In the genomic region with DNA sequence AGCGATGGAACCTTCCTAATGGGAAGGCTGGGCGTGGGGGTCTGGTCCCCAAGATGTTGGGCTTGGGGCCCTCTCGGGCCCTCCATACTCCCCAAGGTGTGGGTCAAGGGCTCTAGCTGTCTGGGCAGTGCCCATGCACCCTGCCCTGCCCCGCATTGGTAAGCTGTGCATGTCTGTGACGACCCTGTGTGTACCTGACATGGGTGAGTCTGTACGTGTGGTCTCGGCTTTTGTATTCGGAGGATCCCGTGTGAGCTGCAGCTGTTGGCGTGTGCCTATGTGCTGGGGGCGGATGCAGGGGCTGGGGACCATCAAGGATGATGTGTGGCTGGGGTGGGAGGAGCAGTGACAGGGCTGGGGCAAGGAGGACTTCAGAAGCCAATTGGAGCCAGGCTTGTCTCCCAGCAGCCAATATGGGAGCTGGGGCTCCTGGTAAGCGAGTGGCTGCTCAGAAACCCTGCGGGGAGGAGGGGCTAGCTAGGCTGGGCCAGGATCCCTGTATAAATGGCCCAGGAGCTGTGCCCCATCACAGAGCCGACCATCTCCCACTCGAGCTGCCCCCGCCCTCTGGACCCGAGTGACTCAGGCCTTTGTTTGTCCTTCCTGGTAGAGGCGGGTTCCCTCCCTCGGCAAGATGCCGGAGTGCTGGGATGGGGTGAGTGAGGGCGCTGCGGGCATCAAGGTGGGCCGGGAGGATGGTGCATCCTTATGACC, we compare ENCODE assay signal across 8 cellular contexts. TPM values are rescaled to one million over a fixed set of nuclear protein-coding genes. Genes with fewer than 3 reads are reported as not detected.
DNase-seq lines count a peak whose midpoint lies in the region; ATAC-seq and TF ChIP-seq lines count a peak whose summit lies in the region.

Gene NDRG4 (plus strand): TSS at position 529 of the 714 bp plus-strand sequence. CDS start 106 bp downstream, at position 635.

- peaks cover 10% of the 10 kb centered on the region for H3F3A ChIP-seq in SK-N-SH (replicated peaks; ENCODE audit: insufficient read depth)

- CTCF ChIA-PET in SK-N-SH (lab: Yijun Ruan, JAX): interaction anchor here (0.9 to 3.7 kb wide), 8 partner anchors 11 to 163 kb away, joined by 3 to 32 read pairs (median 5); no protein-coding TSS in a partner anchor

- H3K27me3 ChIP-seq in BLaER1 treated with 17β-estradiol and CSF1 and Interleukin-3, amounts not matched to agents 10 nM and 100 nM: peaks cover 24 to 37% (median 31%) of the 10 kb centered on the region in 11 experiments
- H3K27me3 ChIP-seq in SK-N-SH (ENCODE audit: insufficient read depth) (no peaks in the 10 kb centered on the region), colonic mucosa (peaks cover 21% of the 10 kb centered on the region)

- TF ChIP-seq EP300 in SK-N-SH (IDR thresholded peaks at IDR 0.05; ENCODE audit: borderline replicate concordance in 1 of 2, low read depth in 1 of 2, low read length in 1 of 2): no peak

- no peaks in the 10 kb centered on the region for H3K36me3 ChIP-seq in BLaER1 treated with 17β-estradiol and CSF1 and Interleukin-3, amounts not matched to agents 10 nM and 100 nM
- peaks cover 0 to 11% of the 10 kb centered on the region in 2 experiments for H3K36me3 ChIP-seq in SK-N-SH (replicated peaks in 1 of 2; ENCODE audit: control insufficient read depth in 1 of 2, insufficient read depth in 2 of 2, low read length in 1 of 2)
- no peaks in the 10 kb centered on the region for H3K36me3 ChIP-seq in colonic mucosa

- peaks cover 0 to 14% (median 0%) of the 10 kb centered on the region in 11 experiments; a peak in 5 of 22 replicates for H4K20me1 ChIP-seq in BLaER1 treated with 17β-estradiol and CSF1 and Interleukin-3, amounts not matched to agents 10 nM and 100 nM
- H4K20me1 ChIP-seq in SK-N-SH (ENCODE audit: insufficient read depth): no peaks in the 10 kb centered on the region

- peak within 1 kb of the TSS in 6 of 10 experiments; percentile 37 to 63 (median 51); a peak in 9 of 20 replicates for H3K4me3 ChIP-seq in BLaER1 treated with 17β-estradiol and CSF1 and Interleukin-3, amounts not matched to agents 10 nM and 100 nM
- H3K4me3 ChIP-seq in Jurkat, Clone E6-1 (ENCODE audit: low read length): no peak within 1 kb of the TSS
- H3K4me3 ChIP-seq in SK-N-SH (ENCODE audit: low read depth in 2 of 2, low read length in 1 of 2) (peak within 1 kb of the TSS; percentile 67 to 76), colonic mucosa (peak within 1 kb of the TSS; percentile 30)

- TF ChIP-seq CTCF in SK-N-SH (IDR thresholded peaks at IDR 0.05) (no peak), colonic mucosa (IDR thresholded peaks at IDR 0.05) (no peak)

- H2AFZ ChIP-seq in SK-N-SH (ENCODE audit: low read depth): peak within 1 kb of the TSS; percentile 78; the same call in 1 of the 2 replicates

- peaks cover 12 to 49% (median 38%) of the 10 kb centered on the region in 10 experiments for H3K4me1 ChIP-seq in BLaER1 treated with 17β-estradiol and CSF1 and Interleukin-3, amounts not matched to agents 10 nM and 100 nM
- H3K4me1 ChIP-seq in SK-N-SH (ENCODE audit: control insufficient read depth in 1 of 2, insufficient read depth in 2 of 2, low read depth in 1 of 2, low read length in 1 of 2): peaks cover 10 to 42% of the 10 kb centered on the region in 2 experiments; a peak in 3 of 4 replicates
- H3K4me1 ChIP-seq in colonic mucosa: peaks cover 12% of the 10 kb centered on the region

- no peaks in the 10 kb centered on the region for H3K9me2 ChIP-seq in SK-N-SH

- H3K9ac ChIP-seq in BLaER1 treated with 17β-estradiol and CSF1 and Interleukin-3, amounts not matched to agents 10 nM and 100 nM: peak within 1 kb of the TSS in 2 of 11 experiments; percentile 42 to 64; a peak in 5 of 22 replicates
- H3K9ac ChIP-seq in SK-N-SH (peak within 1 kb of the TSS; percentile 63), colonic mucosa (ENCODE audit: low read depth in 2 of 2, low read length in 2 of 2) (no peak within 1 kb of the TSS)

- intact Hi-C loops in colonic mucosa (cut with DNase I): no loop called here

- peak; percentile 22 for DNase-seq in Jurkat, Clone E6-1 (ENCODE audit: low read depth, low spot score)
- peak; percentile 93 for DNase-seq in SK-N-SH
- peak; percentile 54 for DNase-seq in colonic mucosa
- peak; percentile 98 for DNase-seq in islet precursor cell
- DNase-seq in smooth muscle cell of the brain vasculature (ENCODE audit: low read depth, low spot score): peak; percentile 41
- DNase-seq in cortex of kidney (lab: John Stamatoyannopoulos, UW): no peak

- WGBS in SK-N-SH (ENCODE audit: low lambda C conversion rate): 10% methylated on average over 19 of the region's 23 CpGs

- H3K79me2 ChIP-seq in SK-N-SH (ENCODE audit: insufficient read depth): peaks cover 8% of the 10 kb centered on the region; the same call in 1 of the 2 replicates

- POLR2A ChIA-PET in SK-N-SH (lab: Yijun Ruan, JAX): interaction anchor here (0.6 to 1.9 kb wide), 12 partner anchors 9 to 371 kb away, joined by 3 to 8 read pairs (median 4); partner anchors contain the start of genes CFAP20 and GINS3

- H3K27ac ChIP-seq in BLaER1 treated with 17β-estradiol and CSF1 and Interleukin-3, amounts not matched to agents 10 nM and 100 nM: no peak within 1 kb of the TSS
- peak within 1 kb of the TSS; percentile 20 to 85; a peak in 3 of 4 replicates for H3K27ac ChIP-seq in SK-N-SH (ENCODE audit: low read depth in 2 of 2, low read length in 1 of 2)
- no peak within 1 kb of the TSS for H3K27ac ChIP-seq in colonic mucosa

- H3K9me3 ChIP-seq in BLaER1 treated with 17β-estradiol and CSF1 and Interleukin-3, amounts not matched to agents 10 nM and 100 nM (replicated peaks in 1 of 11): no peaks in the 10 kb centered on the region
- H3K9me3 ChIP-seq in SK-N-SH: no peaks in the 10 kb centered on the region
- no peaks in the 10 kb centered on the region for H3K9me3 ChIP-seq in colonic mucosa

- peak; percentile 56 for ATAC-seq in GM19351 (IDR thresholded peaks at IDR 0.05; ENCODE audit: unreplicated experiment)

- TF ChIP-seq RAD21 in SK-N-SH (IDR thresholded peaks at IDR 0.05; ENCODE audit: low read length): no peak

- peak within 1 kb of the TSS; percentile 72 to 91 (median 86); a peak in 21 of 22 replicates for H3K4me2 ChIP-seq in BLaER1 treated with 17β-estradiol and CSF1 and Interleukin-3, amounts not matched to agents 10 nM and 100 nM
- H3K4me2 ChIP-seq in SK-N-SH: peak within 1 kb of the TSS; percentile 98

TF ChIP-seq in SK-N-SH, 30 proteins besides CTCF, POLR2A, EP300 and RAD21 (continues in another document):
- no peak for TF ChIP-seq GABPA (IDR thresholded peaks at IDR 0.05; ENCODE audit: low read depth)
- no peak for TF ChIP-seq MEF2A (IDR thresholded peaks at IDR 0.05; ENCODE audit: borderline replicate concordance, low read depth)
- TF ChIP-seq FOXM1 (IDR thresholded peaks at IDR 0.05; ENCODE audit: low read depth): no peak
- no peak for TF ChIP-seq TEAD4 (IDR thresholded peaks at IDR 0.05; ENCODE audit: borderline replicate concordance, insufficient read depth)
- peak; percentile 74 for TF ChIP-seq RFX5 (IDR thresholded peaks at IDR 0.05; ENCODE audit: low read length)
- 0 out of 2 replicates have a peak, but pooled peaks have one; percentile 11 for TF ChIP-seq REST (IDR thresholded peaks at IDR 0.05; ENCODE audit: low read depth, low read length)
- no peak for TF ChIP-seq ELF1 (IDR thresholded peaks at IDR 0.05)
- no peak for TF ChIP-seq NRF1 (IDR thresholded peaks at IDR 0.05; ENCODE audit: low read depth, low read length)
- TF ChIP-seq, protein P1, sequence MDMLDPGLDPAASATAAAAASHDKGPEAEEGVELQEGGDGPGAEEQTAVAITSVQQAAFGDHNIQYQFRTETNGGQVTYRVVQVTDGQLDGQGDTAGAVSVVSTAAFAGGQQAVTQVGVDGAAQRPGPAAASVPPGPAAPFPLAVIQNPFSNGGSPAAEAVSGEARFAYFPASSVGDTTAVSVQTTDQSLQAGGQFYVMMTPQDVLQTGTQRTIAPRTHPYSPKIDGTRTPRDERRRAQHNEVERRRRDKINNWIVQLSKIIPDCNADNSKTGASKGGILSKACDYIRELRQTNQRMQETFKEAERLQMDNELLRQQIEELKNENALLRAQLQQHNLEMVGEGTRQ (IDR thresholded peaks at IDR 0.05; ENCODE audit: borderline replicate concordance, low read depth, low read length): no peak
- TF ChIP-seq YY1 (IDR thresholded peaks at IDR 0.05; ENCODE audit: low read depth): peak; percentile 62; the same call in 1 of the 2 replicates

RNA-seq across cellular contexts. Expression of gene NDRG4, which starts in this region (rescaled TPM):
- 3.6 TPM for polyA plus RNA-seq in Jurkat, Clone E6-1 (2012; ENCODE audit: insufficient read depth, insufficient read length)
- polyA plus RNA-seq in SK-N-SH (2012; rRNA removed): 46.2 and 52.0 TPM in 2 replicates
- polyA plus RNA-seq in SK-N-SH (2012; cell fraction: cytosol; rRNA removed): 18.9 and 28.9 TPM in 2 replicates
- polyA plus RNA-seq in SK-N-SH (2012; cell fraction: nucleus; rRNA removed): 127 and 159 TPM in 2 replicates
- total RNA-seq in colonic mucosa: 1 to 10 TPM; 3.0 to 9.8 TPM

Comparison
In these comparisons a context has a peak if more than half of its experiments do, and no peak if none do; other contexts are left out.
1. H3K27ac ChIP-seq: peak in SK-N-SH (2 of 2); none in BLaER1 treated with 17β-estradiol and CSF1 and Interleukin-3, amounts not matched to agents 10 nM and 100 nM (0 of 11) and colonic mucosa (single experiment).